ENCODE assay signal across 9 cellular contexts in the genomic region with DNA sequence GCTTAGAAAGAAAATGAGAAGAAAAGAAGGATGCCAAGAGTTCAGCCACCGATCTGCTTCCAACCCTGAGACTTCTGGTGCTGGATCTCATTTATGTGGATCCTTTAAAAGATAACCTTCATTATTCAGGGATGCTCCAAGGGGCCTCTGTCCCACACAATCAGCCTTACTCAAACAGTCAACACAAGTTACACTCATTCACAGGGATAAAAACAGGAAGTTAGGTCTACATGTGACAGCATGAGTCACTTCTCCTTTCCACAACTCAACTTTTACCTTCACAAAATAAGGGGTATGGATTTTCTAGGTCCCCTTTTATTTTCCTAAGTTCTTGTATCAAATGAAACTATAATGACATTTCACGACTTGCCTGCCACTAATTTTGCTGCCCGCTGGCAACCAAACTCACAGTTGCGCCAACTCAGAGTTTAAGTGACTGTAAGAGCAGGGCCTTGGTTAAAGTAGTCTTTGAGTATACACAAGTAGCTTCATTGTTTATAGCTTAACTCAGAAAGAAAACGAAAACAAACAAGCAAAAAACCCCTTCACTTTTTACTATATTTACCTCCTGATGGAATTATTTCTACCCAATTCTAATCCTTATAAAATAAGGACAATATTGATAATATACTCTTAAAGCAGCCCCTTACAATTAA.
DNase-seq lines count a peak whose midpoint lies in the region; ATAC-seq lines count a peak whose summit lies in the region.
"Had no signal": no experiment of that assay in that cellular context is flagged by ENCODE, and none has a peak within 500 bp of the region (broad histone marks: within the 10 kb centered on the region; RNA-seq: fewer than 3 reads in every experiment).

No MANE protein-coding gene starts in this region.

- 89% methylated on average over 5 of the region's 5 CpGs for WGBS in HUES64

- no peak overlapping the region for H3K9ac ChIP-seq in HUES64 (ENCODE audit: low read depth, low read length)

- peak overlapping the region; percentile 47; the same call in 1 of the 2 replicates for H3K27ac ChIP-seq in HUES64 (ENCODE audit: low read depth, low read length)

- DNase-seq in DMS53 treated with DMSO at 0.1 percent for 48 hours (lab: John Stamatoyannopoulos, UW; ENCODE audit: unreplicated experiment) (peak; percentile 16), UCSD-AML1 (lab: John Stamatoyannopoulos, UW; ENCODE audit: unreplicated experiment) (peak; percentile 16), kidney tubule cell (ENCODE audit: low spot score) (peak; percentile 56), NCI-H2196 treated with DMSO at 0.1 percent for 48 hours (lab: John Stamatoyannopoulos, UW; ENCODE audit: unreplicated experiment) (no peak), NCI-H774 (lab: John Stamatoyannopoulos, UW) (no peak)
- DNase-seq: NCI-H187 treated with DMSO at 0.1 percent for 48 hours had no signal

- no peaks in the 10 kb centered on the region for H3K9me3 ChIP-seq in HUES64 (ENCODE audit: insufficient read depth, low read depth, low read length)

- peaks cover 24% of the 10 kb centered on the region for H3K4me1 ChIP-seq in HUES64 (ENCODE audit: insufficient read depth, low read length)

- H3K27me3 ChIP-seq in HUES64 (ENCODE audit: insufficient read depth, low read length): no peaks in the 10 kb centered on the region

- H3K36me3 ChIP-seq in HUES64 (ENCODE audit: insufficient read depth, low read length): no peaks in the 10 kb centered on the region

- H3K4me3 ChIP-seq in HUES64 (ENCODE audit: low read length): no peak overlapping the region

- no peak for ATAC-seq in GM18868 (IDR thresholded peaks at IDR 0.05; ENCODE audit: unreplicated experiment)
- no peak for ATAC-seq in GM21360 (IDR thresholded peaks at IDR 0.05; ENCODE audit: unreplicated experiment)

Comparison
In these comparisons a context has a peak if more than half of its experiments do, and no peak if none do; other contexts are left out.
1. DNase-seq: peak in DMS53 treated with DMSO at 0.1 percent for 48 hours (single experiment), UCSD-AML1 (single experiment) and kidney tubule cell (single experiment); none in NCI-H2196 treated with DMSO at 0.1 percent for 48 hours (single experiment) and NCI-H774 (single experiment).